1 cellular context compared by ENCODE assay signal in genomic region chr17:77145635-77146632, GRCh38.
TF ChIP-seq lines count a peak whose summit lies in the region.

No MANE protein-coding gene starts in this region.

TF ChIP-seq in HepG2, 621 proteins besides CTCF, POLR2A, EP300 and RAD21 (continued from another document and continues in another):
- TF ChIP-seq, protein P1, sequence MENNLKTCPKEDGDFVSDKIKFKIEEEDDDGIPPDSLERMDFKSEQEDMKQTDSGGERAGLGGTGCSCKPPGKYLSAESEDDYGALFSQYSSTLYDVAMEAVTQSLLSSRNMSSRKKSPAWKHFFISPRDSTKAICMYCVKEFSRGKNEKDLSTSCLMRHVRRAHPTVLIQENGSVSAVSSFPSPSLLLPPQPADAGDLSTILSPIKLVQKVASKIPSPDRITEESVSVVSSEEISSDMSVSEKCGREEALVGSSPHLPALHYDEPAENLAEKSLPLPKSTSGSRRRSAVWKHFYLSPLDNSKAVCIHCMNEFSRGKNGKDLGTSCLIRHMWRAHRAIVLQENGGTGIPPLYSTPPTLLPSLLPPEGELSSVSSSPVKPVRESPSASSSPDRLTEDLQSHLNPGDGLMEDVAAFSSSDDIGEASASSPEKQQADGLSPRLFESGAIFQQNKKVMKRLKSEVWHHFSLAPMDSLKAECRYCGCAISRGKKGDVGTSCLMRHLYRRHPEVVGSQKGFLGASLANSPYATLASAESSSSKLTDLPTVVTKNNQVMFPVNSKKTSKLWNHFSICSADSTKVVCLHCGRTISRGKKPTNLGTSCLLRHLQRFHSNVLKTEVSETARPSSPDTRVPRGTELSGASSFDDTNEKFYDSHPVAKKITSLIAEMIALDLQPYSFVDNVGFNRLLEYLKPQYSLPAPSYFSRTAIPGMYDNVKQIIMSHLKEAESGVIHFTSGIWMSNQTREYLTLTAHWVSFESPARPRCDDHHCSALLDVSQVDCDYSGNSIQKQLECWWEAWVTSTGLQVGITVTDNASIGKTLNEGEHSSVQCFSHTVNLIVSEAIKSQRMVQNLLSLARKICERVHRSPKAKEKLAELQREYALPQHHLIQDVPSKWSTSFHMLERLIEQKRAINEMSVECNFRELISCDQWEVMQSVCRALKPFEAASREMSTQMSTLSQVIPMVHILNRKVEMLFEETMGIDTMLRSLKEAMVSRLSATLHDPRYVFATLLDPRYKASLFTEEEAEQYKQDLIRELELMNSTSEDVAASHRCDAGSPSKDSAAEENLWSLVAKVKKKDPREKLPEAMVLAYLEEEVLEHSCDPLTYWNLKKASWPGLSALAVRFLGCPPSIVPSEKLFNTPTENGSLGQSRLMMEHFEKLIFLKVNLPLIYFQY (CRISPR knock-in tag; IDR thresholded peaks at IDR 0.05; ENCODE audit: borderline replicate concordance): peak; percentile 35; the same call in 1 of the 2 replicates
- TF ChIP-seq ZNF234 (CRISPR knock-in tag; conservative IDR thresholded peaks at IDR 0.05) (no peak), NR2F6 (IDR thresholded peaks at IDR 0.05) (peak; percentile 55), NR2F6 (CRISPR knock-in tag; IDR thresholded peaks at IDR 0.05) (no peak; the same call in 1 of the 2 replicates), RBFOX2 (IDR thresholded peaks at IDR 0.05; ENCODE audit: low read depth, low read length) (no peak), MED1 (CRISPR knock-in tag; IDR thresholded peaks at IDR 0.05) (peak; percentile 70), TBX3 (IDR thresholded peaks at IDR 0.05; ENCODE audit: borderline replicate concordance) (no peak), ZNF816 (CRISPR knock-in tag; IDR thresholded peaks at IDR 0.05; ENCODE audit: borderline replicate concordance) (no peak), ATM (IDR thresholded peaks at IDR 0.05; ENCODE audit: borderline replicate concordance) (no peak), IKZF4 (CRISPR knock-in tag; IDR thresholded peaks at IDR 0.05; ENCODE audit: borderline replicate concordance, low read depth, not compliant biosample characterization) (peak; percentile 40), ZNF232 (CRISPR knock-in tag; IDR thresholded peaks at IDR 0.05; ENCODE audit: borderline replicate concordance) (peak; percentile 75; the same call in 1 of the 2 replicates), ZNF574 (CRISPR knock-in tag; IDR thresholded peaks at IDR 0.05) (peak; percentile 76), ZNF207 (IDR thresholded peaks at IDR 0.05; ENCODE audit: borderline replicate concordance) (no peak), SOX5 (CRISPR knock-in tag; IDR thresholded peaks at IDR 0.05; ENCODE audit: borderline replicate concordance) (no peak; the same call in 1 of the 2 replicates), ZFP41 (CRISPR knock-in tag; IDR thresholded peaks at IDR 0.05; ENCODE audit: borderline replicate concordance) (no peak), BRCA1 (CRISPR knock-in tag; IDR thresholded peaks at IDR 0.05) (no peak), PHF5A (CRISPR knock-in tag; IDR thresholded peaks at IDR 0.05; ENCODE audit: low read depth, unreplicated experiment) (no peak), ZNF33B (CRISPR knock-in tag; IDR thresholded peaks at IDR 0.05) (0 out of 2 replicates have a peak, but pooled peaks have one; percentile 46), GLI4 (CRISPR knock-in tag; IDR thresholded peaks at IDR 0.05; ENCODE audit: borderline replicate concordance) (no peak), RFXAP (CRISPR knock-in tag; IDR thresholded peaks at IDR 0.05; ENCODE audit: borderline replicate concordance) (0 out of 2 replicates have a peak, but pooled peaks have one; percentile 62), NFKBIZ (CRISPR knock-in tag; IDR thresholded peaks at IDR 0.05) (no peak; the same call in 1 of the 2 replicates), ZNF788 (CRISPR knock-in tag; IDR thresholded peaks at IDR 0.05; ENCODE audit: borderline replicate concordance) (no peak), HHEX (CRISPR knock-in tag; IDR thresholded peaks at IDR 0.05) (no peak), MEIS2 (CRISPR knock-in tag; IDR thresholded peaks at IDR 0.05) (peak; percentile 87), ZBTB38 (CRISPR knock-in tag; IDR thresholded peaks at IDR 0.05) (peak; percentile 81), ZNF780A (CRISPR knock-in tag; IDR thresholded peaks at IDR 0.05) (no peak), ZBTB7B (CRISPR knock-in tag; IDR thresholded peaks at IDR 0.05) (peak; percentile 28; the same call in 1 of the 2 replicates), ZFY (CRISPR knock-in tag; IDR thresholded peaks at IDR 0.05) (peak; percentile 47; the same call in 1 of the 2 replicates), CCDC6 (CRISPR knock-in tag; IDR thresholded peaks at IDR 0.05) (no peak), ZNF383 (CRISPR knock-in tag; IDR thresholded peaks at IDR 0.05; ENCODE audit: borderline replicate concordance) (no peak), FOSL1 (CRISPR knock-in tag; IDR thresholded peaks at IDR 0.05; ENCODE audit: borderline replicate concordance) (no peak), LCORL (IDR thresholded peaks at IDR 0.05) (no peak), LCORL (CRISPR knock-in tag; IDR thresholded peaks at IDR 0.05) (peak; percentile 84; the same call in 1 of the 2 replicates), XRCC5 (optimal IDR thresholded peaks at IDR 0.05; ENCODE audit: low read length) (no peak), ZNF547 (CRISPR knock-in tag; IDR thresholded peaks at IDR 0.05) (peak; percentile 36; the same call in 1 of the 2 replicates), ZNF850 (CRISPR knock-in tag; conservative IDR thresholded peaks at IDR 0.05) (no peak), FOXO1 (CRISPR knock-in tag; IDR thresholded peaks at IDR 0.05) (no peak), ZZZ3 (CRISPR knock-in tag; IDR thresholded peaks at IDR 0.05; ENCODE audit: borderline replicate concordance) (no peak), AKAP8 (CRISPR knock-in tag; IDR thresholded peaks at IDR 0.05) (no peak), ESRRA (CRISPR knock-in tag; IDR thresholded peaks at IDR 0.05; ENCODE audit: low read depth) (0 out of 2 replicates have a peak, but pooled peaks have one; percentile 36), ATF1 (CRISPR knock-in tag; IDR thresholded peaks at IDR 0.05) (no peak), ZNF510 (CRISPR knock-in tag; IDR thresholded peaks at IDR 0.05; ENCODE audit: low read depth) (0 out of 2 replicates have a peak, but pooled peaks have one; percentile 69), ZNF709 (CRISPR knock-in tag; IDR thresholded peaks at IDR 0.05) (0 out of 2 replicates have a peak, but pooled peaks have one; percentile 47), HOXA5 (CRISPR knock-in tag; IDR thresholded peaks at IDR 0.05) (no peak), HOXD1 (CRISPR knock-in tag; IDR thresholded peaks at IDR 0.05) (0 out of 2 replicates have a peak, but pooled peaks have one; percentile 32), KDM4B (CRISPR knock-in tag; IDR thresholded peaks at IDR 0.05) (no peak), ZNF570 (CRISPR knock-in tag; IDR thresholded peaks at IDR 0.05; ENCODE audit: borderline replicate concordance) (no peak)
- TF ChIP-seq, protein P2, sequence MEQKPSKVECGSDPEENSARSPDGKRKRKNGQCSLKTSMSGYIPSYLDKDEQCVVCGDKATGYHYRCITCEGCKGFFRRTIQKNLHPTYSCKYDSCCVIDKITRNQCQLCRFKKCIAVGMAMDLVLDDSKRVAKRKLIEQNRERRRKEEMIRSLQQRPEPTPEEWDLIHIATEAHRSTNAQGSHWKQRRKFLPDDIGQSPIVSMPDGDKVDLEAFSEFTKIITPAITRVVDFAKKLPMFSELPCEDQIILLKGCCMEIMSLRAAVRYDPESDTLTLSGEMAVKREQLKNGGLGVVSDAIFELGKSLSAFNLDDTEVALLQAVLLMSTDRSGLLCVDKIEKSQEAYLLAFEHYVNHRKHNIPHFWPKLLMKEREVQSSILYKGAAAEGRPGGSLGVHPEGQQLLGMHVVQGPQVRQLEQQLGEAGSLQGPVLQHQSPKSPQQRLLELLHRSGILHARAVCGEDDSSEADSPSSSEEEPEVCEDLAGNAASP (CRISPR knock-in tag; IDR thresholded peaks at IDR 0.05; ENCODE audit: borderline replicate concordance): peak; percentile 45; the same call in 1 of the 2 replicates
- TF ChIP-seq, protein P3, sequence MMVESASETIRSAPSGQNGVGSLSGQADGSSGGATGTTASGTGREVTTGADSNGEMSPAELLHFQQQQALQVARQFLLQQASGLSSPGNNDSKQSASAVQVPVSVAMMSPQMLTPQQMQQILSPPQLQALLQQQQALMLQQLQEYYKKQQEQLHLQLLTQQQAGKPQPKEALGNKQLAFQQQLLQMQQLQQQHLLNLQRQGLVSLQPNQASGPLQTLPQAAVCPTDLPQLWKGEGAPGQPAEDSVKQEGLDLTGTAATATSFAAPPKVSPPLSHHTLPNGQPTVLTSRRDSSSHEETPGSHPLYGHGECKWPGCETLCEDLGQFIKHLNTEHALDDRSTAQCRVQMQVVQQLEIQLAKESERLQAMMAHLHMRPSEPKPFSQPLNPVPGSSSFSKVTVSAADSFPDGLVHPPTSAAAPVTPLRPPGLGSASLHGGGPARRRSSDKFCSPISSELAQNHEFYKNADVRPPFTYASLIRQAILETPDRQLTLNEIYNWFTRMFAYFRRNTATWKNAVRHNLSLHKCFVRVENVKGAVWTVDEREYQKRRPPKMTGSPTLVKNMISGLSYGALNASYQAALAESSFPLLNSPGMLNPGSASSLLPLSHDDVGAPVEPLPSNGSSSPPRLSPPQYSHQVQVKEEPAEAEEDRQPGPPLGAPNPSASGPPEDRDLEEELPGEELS (CRISPR knock-in tag; IDR thresholded peaks at IDR 0.05): peak; percentile 55
- TF ChIP-seq, protein P4, sequence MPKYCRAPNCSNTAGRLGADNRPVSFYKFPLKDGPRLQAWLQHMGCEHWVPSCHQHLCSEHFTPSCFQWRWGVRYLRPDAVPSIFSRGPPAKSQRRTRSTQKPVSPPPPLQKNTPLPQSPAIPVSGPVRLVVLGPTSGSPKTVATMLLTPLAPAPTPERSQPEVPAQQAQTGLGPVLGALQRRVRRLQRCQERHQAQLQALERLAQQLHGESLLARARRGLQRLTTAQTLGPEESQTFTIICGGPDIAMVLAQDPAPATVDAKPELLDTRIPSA (CRISPR knock-in tag; IDR thresholded peaks at IDR 0.05; ENCODE audit: borderline replicate concordance): no peak
- TF ChIP-seq, protein P5, sequence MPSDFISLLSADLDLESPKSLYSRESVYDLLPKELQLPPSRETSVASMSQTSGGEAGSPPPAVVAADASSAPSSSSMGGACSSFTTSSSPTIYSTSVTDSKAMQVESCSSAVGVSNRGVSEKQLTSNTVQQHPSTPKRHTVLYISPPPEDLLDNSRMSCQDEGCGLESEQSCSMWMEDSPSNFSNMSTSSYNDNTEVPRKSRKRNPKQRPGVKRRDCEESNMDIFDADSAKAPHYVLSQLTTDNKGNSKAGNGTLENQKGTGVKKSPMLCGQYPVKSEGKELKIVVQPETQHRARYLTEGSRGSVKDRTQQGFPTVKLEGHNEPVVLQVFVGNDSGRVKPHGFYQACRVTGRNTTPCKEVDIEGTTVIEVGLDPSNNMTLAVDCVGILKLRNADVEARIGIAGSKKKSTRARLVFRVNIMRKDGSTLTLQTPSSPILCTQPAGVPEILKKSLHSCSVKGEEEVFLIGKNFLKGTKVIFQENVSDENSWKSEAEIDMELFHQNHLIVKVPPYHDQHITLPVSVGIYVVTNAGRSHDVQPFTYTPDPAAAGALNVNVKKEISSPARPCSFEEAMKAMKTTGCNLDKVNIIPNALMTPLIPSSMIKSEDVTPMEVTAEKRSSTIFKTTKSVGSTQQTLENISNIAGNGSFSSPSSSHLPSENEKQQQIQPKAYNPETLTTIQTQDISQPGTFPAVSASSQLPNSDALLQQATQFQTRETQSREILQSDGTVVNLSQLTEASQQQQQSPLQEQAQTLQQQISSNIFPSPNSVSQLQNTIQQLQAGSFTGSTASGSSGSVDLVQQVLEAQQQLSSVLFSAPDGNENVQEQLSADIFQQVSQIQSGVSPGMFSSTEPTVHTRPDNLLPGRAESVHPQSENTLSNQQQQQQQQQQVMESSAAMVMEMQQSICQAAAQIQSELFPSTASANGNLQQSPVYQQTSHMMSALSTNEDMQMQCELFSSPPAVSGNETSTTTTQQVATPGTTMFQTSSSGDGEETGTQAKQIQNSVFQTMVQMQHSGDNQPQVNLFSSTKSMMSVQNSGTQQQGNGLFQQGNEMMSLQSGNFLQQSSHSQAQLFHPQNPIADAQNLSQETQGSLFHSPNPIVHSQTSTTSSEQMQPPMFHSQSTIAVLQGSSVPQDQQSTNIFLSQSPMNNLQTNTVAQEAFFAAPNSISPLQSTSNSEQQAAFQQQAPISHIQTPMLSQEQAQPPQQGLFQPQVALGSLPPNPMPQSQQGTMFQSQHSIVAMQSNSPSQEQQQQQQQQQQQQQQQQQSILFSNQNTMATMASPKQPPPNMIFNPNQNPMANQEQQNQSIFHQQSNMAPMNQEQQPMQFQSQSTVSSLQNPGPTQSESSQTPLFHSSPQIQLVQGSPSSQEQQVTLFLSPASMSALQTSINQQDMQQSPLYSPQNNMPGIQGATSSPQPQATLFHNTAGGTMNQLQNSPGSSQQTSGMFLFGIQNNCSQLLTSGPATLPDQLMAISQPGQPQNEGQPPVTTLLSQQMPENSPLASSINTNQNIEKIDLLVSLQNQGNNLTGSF (CRISPR knock-in tag; IDR thresholded peaks at IDR 0.05): no peak
- TF ChIP-seq, protein P6, sequence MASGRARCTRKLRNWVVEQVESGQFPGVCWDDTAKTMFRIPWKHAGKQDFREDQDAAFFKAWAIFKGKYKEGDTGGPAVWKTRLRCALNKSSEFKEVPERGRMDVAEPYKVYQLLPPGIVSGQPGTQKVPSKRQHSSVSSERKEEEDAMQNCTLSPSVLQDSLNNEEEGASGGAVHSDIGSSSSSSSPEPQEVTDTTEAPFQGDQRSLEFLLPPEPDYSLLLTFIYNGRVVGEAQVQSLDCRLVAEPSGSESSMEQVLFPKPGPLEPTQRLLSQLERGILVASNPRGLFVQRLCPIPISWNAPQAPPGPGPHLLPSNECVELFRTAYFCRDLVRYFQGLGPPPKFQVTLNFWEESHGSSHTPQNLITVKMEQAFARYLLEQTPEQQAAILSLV (CRISPR knock-in tag; IDR thresholded peaks at IDR 0.05; ENCODE audit: borderline replicate concordance): peak; percentile 78; the same call in 1 of the 2 replicates
